In the genomic region with DNA sequence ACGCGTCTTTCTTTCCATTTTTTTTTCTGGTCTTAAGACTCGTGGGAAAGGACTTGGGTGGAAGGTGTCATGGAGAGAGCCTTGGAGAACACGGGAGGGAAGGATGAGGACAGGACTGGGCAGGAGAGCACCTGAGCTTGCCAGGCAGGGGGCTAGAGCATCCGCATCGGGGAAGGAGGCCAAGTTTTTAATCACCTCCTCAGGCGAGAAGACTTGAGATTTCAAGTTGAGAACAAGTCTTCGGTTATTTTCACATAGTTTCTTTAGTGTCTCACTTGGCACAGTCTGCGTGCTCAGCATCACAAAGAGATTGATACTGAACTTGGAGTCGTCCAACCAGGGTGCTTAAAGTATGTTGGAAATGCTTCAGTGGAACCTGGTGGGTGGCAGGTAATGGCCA, we compare ENCODE assay signal across 25 cellular contexts.
A peak's percentile ranks its signal among the peaks of the same experiment; 100 is the strongest.
DNase-seq lines count a peak whose midpoint lies in the region; ATAC-seq, FAIRE-seq and TF ChIP-seq lines count a peak whose summit lies in the region.
"Had no signal": no experiment of that assay in that cellular context is flagged by ENCODE, and none has a peak within 500 bp of the region (broad histone marks: within the 10 kb centered on the region; RNA-seq: fewer than 3 reads in every experiment).

No MANE protein-coding gene starts in this region.

- H2AFZ ChIP-seq in keratinocyte (ENCODE audit: control insufficient read depth, low read length) = no peak overlapping the region
- H2AFZ ChIP-seq: PC-9 had no signal

- H3K79me2 ChIP-seq in keratinocyte (ENCODE audit: control insufficient read depth, insufficient read depth, low read length) = no peaks in the 10 kb centered on the region

- no peak overlapping the region for H3K27ac ChIP-seq in keratinocyte (ENCODE audit: control insufficient read depth, insufficient read depth, low read length)
- H3K27ac ChIP-seq: HL-60, KMS-11, PC-9 had no signal

- dilution Hi-C loops in keratinocyte (cut with MboI; ENCODE audit: extremely low pct_ligation_motif_present, low sequenced_read_pairs) = no loop called here

- no peaks in the 10 kb centered on the region for H3K36me3 ChIP-seq in MG63
- no peaks in the 10 kb centered on the region for H3K36me3 ChIP-seq in keratinocyte (ENCODE audit: control insufficient read depth in 2 of 2, extremely low read depth in 1 of 2, insufficient read depth in 2 of 2, low read length in 2 of 2)

- FAIRE-seq in keratinocyte (lab: Jason Lieb, UNC) = peak; percentile 64
- FAIRE-seq: GM12891 had no signal

- peak overlapping the region; percentile 6 for H3K4me2 ChIP-seq in keratinocyte (ENCODE audit: control insufficient read depth, extremely low read depth, insufficient read depth, low read depth, low read length)
- H3K4me2 ChIP-seq: KMS-11, PC-9 had no signal

- H3K27me3 ChIP-seq in MG63 = no peaks in the 10 kb centered on the region
- peaks cover 3% of the 10 kb centered on the region for H3K27me3 ChIP-seq in keratinocyte (ENCODE audit: control insufficient read depth, extremely low read depth, insufficient read depth, low read length)

- H3K9ac ChIP-seq in keratinocyte (ENCODE audit: control insufficient read depth, extremely low read depth, insufficient read depth, low read length) = peak overlapping the region; percentile 16
- H3K9ac ChIP-seq: KMS-11 had no signal

- no peaks in the 10 kb centered on the region for H3K9me1 ChIP-seq in keratinocyte (ENCODE audit: control insufficient read depth, extremely low read depth, insufficient read depth, low read length)

- DNase-seq in M059J (ENCODE audit: low read depth) (peak; percentile 81), MG63 (peak; percentile 55), epithelial cell of esophagus (ENCODE audit: low read depth) (peak; percentile 8), keratinocyte (ENCODE audit: low read depth, low spot score) (no peak), putamen (ENCODE audit: low spot score) (no peak), NCI-H1436 treated with DMSO at 0.1 percent for 48 hours (lab: John Stamatoyannopoulos, UW) (no peak), NCI-H524 treated with DMSO at 0.1 percent for 48 hours (lab: John Stamatoyannopoulos, UW) (no peak)
- DNase-seq: CD4-positive, alpha-beta memory T cell; COR-L47; EL; GDM1; H7; NCI-H1092 treated with DMSO at 0.1 percent for 48 hours; NCI-H146; NCI-H1930; NCI-H2107; NCI-H524; NCI-H82; NK-92 treated with Interleukin-12 subunit alpha and Interleukin-12 subunit beta, amount 100 ng/mL, for 24 hours; PC-9; SHP77 treated with DMSO at 0.1 percent for 48 hours had no signal

- ATAC-seq in GM21360 (IDR thresholded peaks at IDR 0.05; ENCODE audit: unreplicated experiment) = no peak

- peaks cover 11% of the 10 kb centered on the region for H3K4me1 ChIP-seq in keratinocyte (ENCODE audit: control insufficient read depth, extremely low read depth, insufficient read depth, low read length)

- TF ChIP-seq CTCF in epithelial cell of esophagus (IDR thresholded peaks at IDR 0.05; ENCODE audit: insufficient read depth, low read depth, low read length, missing control alignments) = no peak
- no peak for TF ChIP-seq CTCF in keratinocyte (optimal IDR thresholded peaks at IDR 0.05 in 1 of 3, IDR thresholded peaks at IDR 0.05 in 1 of 3, conservative IDR thresholded peaks at IDR 0.05 in 1 of 3; ENCODE audit: extremely low read depth in 1 of 3, insufficient read depth in 2 of 3, low read length in 3 of 3)

- no peak overlapping the region for H3K4me3 ChIP-seq in MG63
- H3K4me3 ChIP-seq in epithelial cell of esophagus (ENCODE audit: low read length) = no peak overlapping the region
- H3K4me3 ChIP-seq in keratinocyte (ENCODE audit: control insufficient read depth in 2 of 3, extremely low read depth in 1 of 3, insufficient read depth in 2 of 3, low read depth in 1 of 3, low read length in 3 of 3) = no peak overlapping the region
- H3K4me3 ChIP-seq: PC-9 had no signal

- H3K9me3 ChIP-seq in MG63 = no peaks in the 10 kb centered on the region
- H3K9me3 ChIP-seq in keratinocyte (ENCODE audit: control insufficient read depth, low read depth, low read length) = no peaks in the 10 kb centered on the region

- H4K20me1 ChIP-seq in keratinocyte (ENCODE audit: control insufficient read depth, extremely low read depth, insufficient read depth, low read length) = no peaks in the 10 kb centered on the region

Comparison
In these comparisons a context has a peak if more than half of its experiments do, and no peak if none do; other contexts are left out.
1. DNase-seq: peak in M059J (single experiment), MG63 (single experiment) and epithelial cell of esophagus (single experiment); none in keratinocyte (single experiment), putamen (single experiment), NCI-H1436 treated with DMSO at 0.1 percent for 48 hours (single experiment) and NCI-H524 treated with DMSO at 0.1 percent for 48 hours (single experiment).